In the genomic region with DNA sequence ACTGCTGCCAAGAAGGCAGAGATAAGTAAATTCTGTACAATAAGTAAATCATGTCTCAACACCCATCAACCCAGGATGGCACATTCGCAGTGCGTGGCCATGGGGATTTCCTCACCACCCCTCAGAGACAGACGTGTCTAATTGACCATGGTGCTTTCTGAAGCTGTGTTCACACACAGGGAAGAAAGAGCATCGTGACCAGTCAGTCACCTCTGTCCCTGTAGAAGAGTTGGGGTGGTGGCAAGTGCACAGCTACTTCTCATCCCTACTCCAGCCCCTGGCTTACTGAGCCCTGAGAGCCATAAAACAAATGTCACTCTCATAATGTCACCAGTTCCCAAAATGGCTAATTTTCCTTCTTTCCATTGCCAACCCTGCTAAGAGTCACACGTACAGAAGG, we compare ENCODE assay signal across 16 cellular contexts. TPM values are rescaled to one million over a fixed set of nuclear protein-coding genes. Genes with fewer than 3 reads are reported as not detected.
DNase-seq lines count a peak whose midpoint lies in the region; ATAC-seq and TF ChIP-seq lines count a peak whose summit lies in the region.
"Had no signal": no experiment of that assay in that cellular context is flagged by ENCODE, and none has a peak within 500 bp of the region (broad histone marks: within the 10 kb centered on the region; RNA-seq: fewer than 3 reads in every experiment).

No MANE protein-coding gene starts in this region.

- H3K79me2 ChIP-seq in OCI-LY3 (ENCODE audit: low read length), result no peaks in the 10 kb centered on the region

- no peak for DNase-seq in heart right ventricle
- DNase-seq in renal cortical epithelial cell (ENCODE audit: low read depth), result peak; percentile 44
- no peak for DNase-seq in NOMO-1 treated with DMSO at 0.1 percent for 48 hours (lab: John Stamatoyannopoulos, UW; ENCODE audit: unreplicated experiment)
- no peak for DNase-seq in NCI-H2171 treated with DMSO at 0.1 percent for 48 hours (lab: John Stamatoyannopoulos, UW)
- DNase-seq in Kasumi-1 (lab: John Stamatoyannopoulos, UW), result no peak
- DNase-seq: activated CD4-positive, CD25-positive, alpha-beta regulatory T cell treated with anti-CD3 and anti-CD28 coated beads, Interleukin-2, amount 50 U/mL, for 72 hours; CD8-positive, alpha-beta T cell; natural killer cell; NCI-H1417 treated with DMSO at 0.1 percent for 48 hours; T-helper 9 cell had no signal

- no peak overlapping the region for H3K9ac ChIP-seq in BLaER1 treated with 17β-estradiol and CSF1 and Interleukin-3, amounts not matched to agents 10 nM and 100 nM
- H3K9ac ChIP-seq in OCI-LY3 (ENCODE audit: low read length), result peak overlapping the region; percentile 43; the same call in 1 of the 2 replicates

- H3K4me1 ChIP-seq in BLaER1 treated with 17β-estradiol and CSF1 and Interleukin-3, amounts not matched to agents 10 nM and 100 nM, result peaks cover 17 to 63% (median 37%) of the 10 kb centered on the region in 10 experiments
- H3K4me1 ChIP-seq in OCI-LY3 (ENCODE audit: low read length), result peaks cover 28% of the 10 kb centered on the region
- H3K4me1 ChIP-seq in heart right ventricle, result peaks cover 2 to 42% (median 21%) of the 10 kb centered on the region in 9 donors
- H3K4me1 ChIP-seq: breast epithelium had no signal

- no peaks in the 10 kb centered on the region for H3K27me3 ChIP-seq in BLaER1 treated with 17β-estradiol and CSF1 and Interleukin-3, amounts not matched to agents 10 nM and 100 nM
- H3K27me3 ChIP-seq in OCI-LY3 (ENCODE audit: low read depth, low read length) (no peaks in the 10 kb centered on the region), heart right ventricle (peaks cover 0 to 8% (median 0%) of the 10 kb centered on the region in 7 donors)
- H3K27me3 ChIP-seq: breast epithelium had no signal

- TF ChIP-seq CTCF in OCI-LY3 (IDR thresholded peaks at IDR 0.05; ENCODE audit: low read depth, low read length) (no peak), heart right ventricle (IDR thresholded peaks at IDR 0.05) (no peak)

- peak overlapping the region; percentile 55 to 83 (median 67) for H3K4me2 ChIP-seq in BLaER1 treated with 17β-estradiol and CSF1 and Interleukin-3, amounts not matched to agents 10 nM and 100 nM
- peak overlapping the region; percentile 43 for H3K4me2 ChIP-seq in OCI-LY3 (ENCODE audit: low read length)

- peaks cover 0 to 57% (median 24%) of the 10 kb centered on the region in 11 experiments; a peak in 18 of 22 replicates for H3K9me3 ChIP-seq in BLaER1 treated with 17β-estradiol and CSF1 and Interleukin-3, amounts not matched to agents 10 nM and 100 nM (replicated peaks in 1 of 11)
- H3K9me3 ChIP-seq in OCI-LY3 (ENCODE audit: insufficient read depth, low read length), result no peaks in the 10 kb centered on the region
- H3K9me3 ChIP-seq in heart right ventricle, result no peaks in the 10 kb centered on the region
- H3K9me3 ChIP-seq: breast epithelium had no signal

- H3K36me3 ChIP-seq in BLaER1 treated with 17β-estradiol and CSF1 and Interleukin-3, amounts not matched to agents 10 nM and 100 nM, result no peaks in the 10 kb centered on the region
- H3K36me3 ChIP-seq in OCI-LY3 (replicated peaks; ENCODE audit: low read depth, low read length) (no peaks in the 10 kb centered on the region), heart right ventricle (no peaks in the 10 kb centered on the region)
- H3K36me3 ChIP-seq: breast epithelium had no signal

- H2AFZ ChIP-seq in OCI-LY3 (ENCODE audit: low read depth, low read length), result 0 out of 2 replicates have a peak overlapping the region, but pooled peaks have one; percentile 1

- no peak overlapping the region for H3K4me3 ChIP-seq in BLaER1 treated with 17β-estradiol and CSF1 and Interleukin-3, amounts not matched to agents 10 nM and 100 nM
- H3K4me3 ChIP-seq in OCI-LY3 (ENCODE audit: low read length) (peak overlapping the region; percentile 39), heart right ventricle (no peak overlapping the region)
- H3K4me3 ChIP-seq: breast epithelium had no signal

- WGBS in heart right ventricle, 2 donors, result 75 to 81% methylated on average over 5 of the region's 5 CpGs

- no peaks in the 10 kb centered on the region for H4K20me1 ChIP-seq in BLaER1 treated with 17β-estradiol and CSF1 and Interleukin-3, amounts not matched to agents 10 nM and 100 nM
- no peaks in the 10 kb centered on the region for H4K20me1 ChIP-seq in OCI-LY3 (ENCODE audit: insufficient read depth, low read length)

- ATAC-seq in heart right ventricle, result peak in 4 of 8 donors; percentile 18 to 23 (median 20)
- no peak for ATAC-seq in activated CD4-positive, CD25-positive, alpha-beta regulatory T cell treated with anti-CD3 and anti-CD28 coated beads, Interleukin-2, amount 50 U/mL, for 24 hours
- ATAC-seq: CD8-positive, alpha-beta T cell had no signal

- H3K27ac ChIP-seq in BLaER1 treated with 17β-estradiol and CSF1 and Interleukin-3, amounts not matched to agents 10 nM and 100 nM, result no peak overlapping the region
- H3K27ac ChIP-seq in OCI-LY3 (ENCODE audit: low read length) (peak overlapping the region; percentile 80), heart right ventricle (peak overlapping the region in 6 of 10 donors; percentile 2 to 67 (median 40))
- H3K27ac ChIP-seq: breast epithelium had no signal

- intact Hi-C loops in heart right ventricle (cut with DNase I), result no loop called here

RNA-seq across cellular contexts. Expression of a gene that starts 31.3 kb away (rescaled TPM):
- total RNA-seq in heart right ventricle, result 10 to 100 TPM; 22.3 to 48.5 (median 40.8) TPM
- 10 to 100 TPM in 1 of 2 donors, 1 to 10 TPM in 1; 9.7 to 60.0 TPM for polyA plus RNA-seq in heart right ventricle
- 17.7 and 24.6 TPM in 2 replicates for total RNA-seq in renal cortical epithelial cell
- total RNA-seq: activated T-helper 1 cell treated with anti-CD3 and anti-CD28 coated beads, Interleukin-12 subunit alpha, Interleukin-12 subunit beta, Interleukin-2, Interleukin-4 antibody, amounts not matched to agents 30 ng/mL and 10 ng/mL and 1 ng/mL, durations not matched to agents 14 hours and 24 hours and 36 hours; CD8-positive, alpha-beta T cell; dermis microvascular lymphatic vessel endothelial cell; natural killer cell had no signal

RNA-seq across cellular contexts. Expression of a gene that starts 41.8 kb away (rescaled TPM):
- total RNA-seq in heart right ventricle (100 to 1,000 TPM in 2 of 10 donors, 10 to 100 TPM in 8; 27.7 to 222 (median 47.5) TPM), renal cortical epithelial cell (2.5 and 3.6 TPM in 2 replicates)
- 100 to 1,000 TPM in 1 of 2 donors, 10 to 100 TPM in 1; 33.5 to 116 TPM for polyA plus RNA-seq in heart right ventricle

Comparison
In these comparisons a context has a peak if more than half of its experiments do, and no peak if none do; other contexts are left out.
1. H3K27ac ChIP-seq: peak in OCI-LY3 (single experiment) and heart right ventricle (6 of 10); none in BLaER1 treated with 17β-estradiol and CSF1 and Interleukin-3, amounts not matched to agents 10 nM and 100 nM (0 of 11).